In genomic region chr6:149162924-149163323, GRCh38 we compare ENCODE assay signal across 24 cellular contexts.
DNase-seq lines count a peak whose midpoint lies in the region; ATAC-seq, FAIRE-seq and TF ChIP-seq lines count a peak whose summit lies in the region.
"Had no signal": no experiment of that assay in that cellular context is flagged by ENCODE, and none has a peak within 500 bp of the region (broad histone marks: within the 10 kb centered on the region; RNA-seq: fewer than 3 reads in every experiment).

No MANE protein-coding gene starts in this region.

- CTCF ChIA-PET in K562 (lab: Yijun Ruan, JAX; ENCODE audit: low intra/inter-chr PET ratio), result no interaction called here

- TF ChIP-seq RAD21 in K562 (CRISPR knock-in tag; conservative IDR thresholded peaks at IDR 0.05 in 1 of 2, IDR thresholded peaks at IDR 0.05 in 1 of 2), result no peak

- no peaks in the 10 kb centered on the region for H3K9me1 ChIP-seq in K562 (ENCODE audit: control insufficient read depth, insufficient read depth, low read length)

- peaks cover 0 to 3% of the 10 kb centered on the region in 2 experiments; a peak in 1 of 5 replicates for H3K4me1 ChIP-seq in K562 (replicated peaks in 1 of 2; ENCODE audit: control insufficient read depth in 2 of 2, insufficient read depth in 2 of 2, low read length in 2 of 2)
- no peaks in the 10 kb centered on the region for H3K4me1 ChIP-seq in pancreas
- H3K4me1 ChIP-seq: HAP-1 had no signal

- intact Hi-C loops in K562 (cut with micrococcal nuclease), result loop anchor here (1.0 kb wide), 1 partner anchor 118 kb away; no protein-coding TSS in a partner anchor
- intact Hi-C loops in pancreas (cut with DNase I), result no loop called here

- H3K4me3 ChIP-seq in K562, result no peak overlapping the region
- H3K4me3 ChIP-seq in pancreas, result no peak overlapping the region
- H3K4me3 ChIP-seq: BLaER1, HAP-1 had no signal

- no peaks in the 10 kb centered on the region for H3K36me3 ChIP-seq in K562 (ENCODE audit: control insufficient read depth, insufficient read depth, low read length)
- H3K36me3 ChIP-seq in pancreas, result no peaks in the 10 kb centered on the region
- H3K36me3 ChIP-seq: BLaER1, HAP-1 had no signal

- H3K79me2 ChIP-seq in K562 (ENCODE audit: control insufficient read depth, insufficient read depth, low read length), result no peaks in the 10 kb centered on the region

- in situ Hi-C loops in K562 (cut with MboI), result no loop called here

- no peaks in the 10 kb centered on the region for H4K20me1 ChIP-seq in K562 (replicated peaks; ENCODE audit: control insufficient read depth, insufficient read depth, low read length)
- H4K20me1 ChIP-seq: BLaER1 had no signal

- no peak for TF ChIP-seq CTCF in K562 (IDR thresholded peaks at IDR 0.05 in 2 of 3, conservative IDR thresholded peaks at IDR 0.05 in 1 of 3; ENCODE audit: insufficient read depth in 2 of 3, low read depth in 1 of 3, low read length in 3 of 3)
- TF ChIP-seq CTCF in pancreas (IDR thresholded peaks at IDR 0.05), result no peak

- no peaks in the 10 kb centered on the region for H3K27me3 ChIP-seq in K562 (ENCODE audit: control insufficient read depth in 2 of 2, insufficient read depth in 2 of 2, low read length in 2 of 2)
- no peaks in the 10 kb centered on the region for H3K27me3 ChIP-seq in pancreas
- H3K27me3 ChIP-seq: BLaER1 had no signal

- no peak for ATAC-seq in K562
- no peak for ATAC-seq in pancreas
- no peak for ATAC-seq in HG03025 (IDR thresholded peaks at IDR 0.05; ENCODE audit: low FRiP score, unreplicated experiment)
- no peak for ATAC-seq in GM21576 (IDR thresholded peaks at IDR 0.05; ENCODE audit: unreplicated experiment)

- DNase-seq in K562 (ENCODE audit: extremely low read depth in 1 of 4, low spot score in 3 of 4) (no peak), frontal cortex (ENCODE audit: low spot score in 2 of 2) (no peak), pancreas (no peak), A172 (ENCODE audit: low spot score) (no peak), NCI-H1417 treated with DMSO at 0.1 percent for 48 hours (lab: John Stamatoyannopoulos, UW) (no peak)
- DNase-seq: 8988T; CD4-positive, alpha-beta T cell; CD8-positive, alpha-beta memory T cell; DMS 273 treated with DMSO at 0.1 percent for 48 hours; DMS79; EL; GF-D8; GOT3; HFFc6 had no signal

- FAIRE-seq in G401.6 (lab: Jason Lieb, UNC) (peak; percentile 85), K562 (lab: Jason Lieb, UNC) (no peak), frontal cortex (lab: Jason Lieb, UNC) (peak; percentile 91), pancreas (lab: Jason Lieb, UNC) (peak; percentile 95)
- FAIRE-seq: D721Med, GM12891, GM18507, H54 had no signal

- H2AFZ ChIP-seq in K562 (ENCODE audit: low read depth, low read length), result no peak overlapping the region

- POLR2A ChIA-PET in K562 (lab: Yijun Ruan, JAX), result interaction anchor here (2.3 kb wide), 1 partner anchor 10 kb away, joined by 8 read pairs; no protein-coding TSS in a partner anchor

- no peak overlapping the region for H3K9ac ChIP-seq in K562 (ENCODE audit: insufficient read depth in 1 of 2, low read depth in 2 of 2, low read length in 2 of 2)
- H3K9ac ChIP-seq: BLaER1 had no signal

- no peak for TF ChIP-seq EP300 in K562 (IDR thresholded peaks at IDR 0.05; ENCODE audit: low read length)

- H3K4me2 ChIP-seq in K562 (ENCODE audit: insufficient read depth, low read length), result no peak overlapping the region
- H3K4me2 ChIP-seq: BLaER1 had no signal

- TF ChIP-seq POLR2A in K562 (conservative IDR thresholded peaks at IDR 0.05), result no peak

- H3K27ac ChIP-seq in K562 (ENCODE audit: extremely low read depth, low read depth, low read length) (no peak overlapping the region), pancreas (no peak overlapping the region)
- H3K27ac ChIP-seq: BLaER1, C4-2B had no signal

- BruUV-seq in K562 (replicated peaks; lab: Mats Ljungman, UMichigan), result no TSS peak

- H3K9me3 ChIP-seq in K562 (replicated peaks; ENCODE audit: control insufficient read depth, insufficient read depth, low read depth, low read length), result no peaks in the 10 kb centered on the region
- H3K9me3 ChIP-seq in pancreas, result peaks cover 0 to 2% (median 0%) of the 10 kb centered on the region in 4 donors
- H3K9me3 ChIP-seq: BLaER1, HAP-1 had no signal

TF ChIP-seq in K562, 482 proteins besides CTCF, POLR2A, EP300 and RAD21 (continues in another document):
- TF ChIP-seq PATZ1 (CRISPR knock-in tag; IDR thresholded peaks at IDR 0.05; ENCODE audit: borderline replicate concordance) (no peak), ZNF280B (CRISPR knock-in tag; IDR thresholded peaks at IDR 0.05) (no peak), ZNF778 (CRISPR knock-in tag; IDR thresholded peaks at IDR 0.05) (no peak), STAG1 (CRISPR knock-in tag; IDR thresholded peaks at IDR 0.05; ENCODE audit: borderline replicate concordance) (no peak), HCFC1 (IDR thresholded peaks at IDR 0.05; ENCODE audit: low read depth, low read length) (no peak), C11orf30 (IDR thresholded peaks at IDR 0.05; ENCODE audit: low read depth) (peak; percentile 40; the same call in 1 of the 2 replicates), RBM14 (IDR thresholded peaks at IDR 0.05; ENCODE audit: borderline replicate concordance, insufficient read depth, low read depth, low read length) (no peak), HMGN3 (IDR thresholded peaks at IDR 0.05; ENCODE audit: borderline replicate concordance, extremely low read depth, insufficient read length, low read depth, low read length) (no peak), ZKSCAN3 (CRISPR knock-in tag; IDR thresholded peaks at IDR 0.05) (no peak), MIER1 (IDR thresholded peaks at IDR 0.05; ENCODE audit: low read depth) (no peak), NUFIP1 (IDR thresholded peaks at IDR 0.05; ENCODE audit: partially characterized antibody) (no peak), COPS2 (conservative IDR thresholded peaks at IDR 0.05) (no peak), EP400 (IDR thresholded peaks at IDR 0.05) (no peak), BRF2 (IDR thresholded peaks at IDR 0.05; ENCODE audit: borderline replicate concordance, insufficient read depth, insufficient read length) (no peak), ZNF764 (CRISPR knock-in tag; IDR thresholded peaks at IDR 0.05; ENCODE audit: low read depth) (no peak), SRSF3 (IDR thresholded peaks at IDR 0.05; ENCODE audit: insufficient read depth, low read length) (no peak), SOX6 (IDR thresholded peaks at IDR 0.05) (no peak)
